34 cellular contexts compared by ENCODE assay signal in genomic region chr1:119338757-119339156, GRCh38. TPM values are rescaled to one million over a fixed set of nuclear protein-coding genes. Genes with fewer than 3 reads are reported as not detected.
"Had no signal": no experiment of that assay in that cellular context is flagged by ENCODE, and none has a peak within 500 bp of the region (broad histone marks: within the 10 kb centered on the region; RNA-seq: fewer than 3 reads in every experiment).

No MANE protein-coding gene starts in this region.

- H3K27ac ChIP-seq: ascending aorta, cardiac muscle cell, VCaP had no signal

- H3K4me1 ChIP-seq: ascending aorta had no signal

- FAIRE-seq: bronchial epithelial cell, TTC549 had no signal

- H3K27me3 ChIP-seq: ascending aorta, cardiac muscle cell had no signal

- H3K36me3 ChIP-seq: ascending aorta, cardiac muscle cell had no signal

- DNase-seq: activated CD4-positive, alpha-beta memory T cell treated with anti-CD3 and anti-CD28 coated beads, Interleukin-2, amount 10 ng/mL, durations not matched to agents 7 days and 5 days; activated CD4-positive, alpha-beta T cell treated with anti-CD3 and anti-CD28 coated beads for 1 hour; activated CD4-positive, alpha-beta T cell treated with anti-CD3 and anti-CD28 coated beads for 36 hours; activated CD4-positive, alpha-beta T cell treated with anti-CD3 and anti-CD28 coated beads for 48 hours; activated CD4-positive, alpha-beta T cell treated with anti-CD3 and anti-CD28 coated beads, Interleukin-2, amount 10 ng/mL, durations not matched to agents 7 days and 5 days; activated CD4-positive, alpha-beta T cell treated with anti-CD3 and anti-CD28 coated beads, Interleukin-2, amount 50 U/mL, for 48 hours; activated CD4-positive, CD25-positive, alpha-beta regulatory T cell; activated CD8-positive, alpha-beta memory T cell treated with anti-CD3 and anti-CD28 coated beads for 24 hours; activated CD8-positive, alpha-beta memory T cell treated with anti-CD3 and anti-CD28 coated beads, Interleukin-2, amount 10 ng/mL, durations not matched to agents 7 days and 5 days; activated CD8-positive, alpha-beta memory T cell treated with anti-CD3 and anti-CD28 coated beads, Interleukin-2, amount 50 U/mL, for 48 hours; activated CD8-positive, alpha-beta T cell treated with anti-CD3 and anti-CD28 coated beads, Interleukin-2, amount 10 ng/mL, durations not matched to agents 7 days and 5 days; activated effector memory CD4-positive, alpha-beta T cell treated with Interleukin-2 at 50 U/mL for 16 hours; activated gamma-delta T cell; activated naive CD4-positive, alpha-beta T cell treated with anti-CD3 and anti-CD28 coated beads, Interleukin-2, amount 10 ng/mL, durations not matched to agents 7 days and 5 days; activated naive CD4-positive, alpha-beta T cell treated with Interleukin-2 at 50 U/mL for 16 hours; activated naive CD8-positive, alpha-beta T cell treated with anti-CD3 and anti-CD28 coated beads, Interleukin-2, amount 10 ng/mL, durations not matched to agents 7 days and 5 days; activated naive CD8-positive, alpha-beta T cell treated with anti-CD3 and anti-CD28 coated beads, Interleukin-2, amount 50 U/mL, for 24 hours; activated T-cell treated with anti-CD3 and anti-CD28 coated beads, Interleukin-2, amount 50 U/mL, for 24 hours; activated T-cell treated with anti-CD3 and anti-CD28 coated beads, Interleukin-2, amount 50 U/mL, for 48 hours; amygdala; anterior cingulate cortex; caudate nucleus; cerebellar nuclear complex; T-helper 2 cell; T-helper 9 cell had no signal

- ATAC-seq: activated CD4-positive, alpha-beta T cell treated with anti-CD3 and anti-CD28 coated beads for 36 hours; activated CD4-positive, CD25-positive, alpha-beta regulatory T cell treated with anti-CD3 and anti-CD28 coated beads, Interleukin-2, amount 50 U/mL, for 24 hours; activated CD8-positive, alpha-beta memory T cell treated with anti-CD3 and anti-CD28 coated beads, Interleukin-2, amount 10 ng/mL, durations not matched to agents 7 days and 5 days; activated CD8-positive, alpha-beta T cell treated with anti-CD3 and anti-CD28 coated beads, Interleukin-2, amount 10 ng/mL, durations not matched to agents 7 days and 5 days; activated naive CD8-positive, alpha-beta T cell treated with anti-CD3 and anti-CD28 coated beads, Interleukin-2, amount 50 U/mL, for 24 hours had no signal

- H3K9me3 ChIP-seq: ascending aorta had no signal

- H3K4me3 ChIP-seq: ascending aorta, cardiac muscle cell had no signal

RNA-seq across cellular contexts. Expression of gene HAO2, which starts 29.8 kb away (rescaled TPM):
- total RNA-seq: activated CD4-positive, alpha-beta memory T cell treated with anti-CD3 and anti-CD28 coated beads, Interleukin-2, amount 10 ng/mL, durations not matched to agents 7 days and 5 days; activated CD4-positive, alpha-beta T cell treated with anti-CD3 and anti-CD28 coated beads for 36 hours; activated CD4-positive, alpha-beta T cell treated with anti-CD3 and anti-CD28 coated beads, Interleukin-2, amount 10 ng/mL, durations not matched to agents 7 days and 5 days; activated CD8-positive, alpha-beta memory T cell treated with anti-CD3 and anti-CD28 coated beads, Interleukin-2, amount 10 ng/mL, durations not matched to agents 7 days and 5 days; activated CD8-positive, alpha-beta T cell treated with anti-CD3 and anti-CD28 coated beads, Interleukin-2, amount 10 ng/mL, durations not matched to agents 7 days and 5 days; activated naive CD8-positive, alpha-beta T cell treated with anti-CD3 and anti-CD28 coated beads, Interleukin-2, amount 10 ng/mL, durations not matched to agents 7 days and 5 days; activated T-helper 2 cell treated with anti-CD3 and anti-CD28 coated beads, Interferon-gamma antibody, Interleukin-2, Interleukin-4, amounts not matched to agents 10 μg/mL and 5 μg/mL and 100 μg/mL, durations not matched to agents 14 hours and 24 hours and 36 hours; ascending aorta; bronchial epithelial cell; cardiac muscle cell; chondrocyte had no signal
- polyA plus RNA-seq: adipose tissue, cardiac muscle cell had no signal
